In the genomic region with DNA sequence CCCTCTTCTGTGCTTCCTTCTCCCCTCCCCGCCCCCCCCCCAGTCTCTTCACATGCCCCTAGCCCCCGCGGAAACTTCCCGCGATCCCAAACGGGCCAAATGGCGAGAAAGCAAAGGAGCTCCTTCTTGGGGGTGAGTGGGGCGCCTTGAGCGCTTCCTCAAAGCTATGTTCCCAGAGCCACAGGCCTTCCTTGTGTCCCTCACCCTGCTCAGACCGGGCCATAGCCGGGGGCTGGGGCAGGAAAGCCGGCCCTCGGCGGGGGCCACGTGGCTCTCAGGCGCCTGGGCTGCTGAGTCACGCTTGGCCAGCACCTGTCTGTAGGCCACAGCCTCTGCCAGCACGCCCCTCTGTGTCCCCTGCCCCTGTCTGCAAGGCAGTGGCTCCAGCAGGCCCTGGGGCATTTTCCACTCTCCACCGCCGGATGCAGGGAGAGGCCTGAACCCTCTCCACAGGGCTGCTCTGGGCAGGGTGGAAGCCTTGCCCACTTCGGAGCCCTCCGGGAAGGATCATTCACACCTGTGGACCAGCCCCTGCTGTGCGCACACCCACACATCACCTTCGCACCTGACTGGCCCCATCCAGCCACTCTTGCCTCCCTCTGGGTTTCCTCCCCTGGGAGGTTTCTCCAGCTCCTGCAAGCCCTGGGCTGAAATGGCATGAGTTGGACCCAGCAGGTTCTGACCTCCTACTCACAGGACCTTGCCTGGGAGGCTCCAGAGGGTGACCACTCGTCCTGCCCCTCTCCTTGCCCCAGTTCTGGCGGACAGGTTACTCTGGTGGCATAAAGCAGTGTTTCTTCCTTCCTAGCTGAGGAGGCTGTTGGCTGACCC, we compare ENCODE assay signal across 8 cellular contexts. TPM values are rescaled to one million over a fixed set of nuclear protein-coding genes. Genes with fewer than 3 reads are reported as not detected.
DNase-seq lines count a peak whose midpoint lies in the region; ATAC-seq and TF ChIP-seq lines count a peak whose summit lies in the region.

No MANE protein-coding gene starts in this region.

- H3K27me3 Mint-ChIP-seq in immature natural killer cell (ENCODE audit: low read depth in 3 of 3), result peaks cover 23 to 40% (median 30%) of the 10 kb centered on the region in 3 donors

- ATAC-seq in RWPE2 (ENCODE audit: low read depth) (peak; percentile 20), GM18502 (IDR thresholded peaks at IDR 0.05; ENCODE audit: poor library complexity, unreplicated experiment) (no peak), HG02623 (IDR thresholded peaks at IDR 0.05; ENCODE audit: unreplicated experiment) (no peak)

- TF ChIP-seq CTCF in HFF-Myc (IDR thresholded peaks at IDR 0.05; ENCODE audit: low read depth, low read length, missing control alignments) (no peak), RWPE2 (IDR thresholded peaks at IDR 0.05; ENCODE audit: poor library complexity, severe bottlenecking) (no peak), brain microvascular endothelial cell (IDR thresholded peaks at IDR 0.05; ENCODE audit: low read depth, low read length, missing control alignments) (no peak)

- H3K27ac Mint-ChIP-seq in immature natural killer cell, result peak overlapping the region; percentile 88 to 99 (median 94)

- H3K27ac ChIP-seq in RWPE2 (ENCODE audit: poor library complexity, severe bottlenecking), result peak overlapping the region; percentile 68
- peak overlapping the region; percentile 88 for H3K27ac ChIP-seq in brain microvascular endothelial cell

- DNase-seq in EH (ENCODE audit: low read depth) (peak; percentile 78), HFF-Myc (ENCODE audit: extremely low read depth, low read depth) (no peak), RWPE2 (ENCODE audit: low spot score) (peak; percentile 87), brain microvascular endothelial cell (peak; percentile 48), immature natural killer cell (peak in 2 of 3 donors; percentile 57 to 59), skeletal muscle cell (ENCODE audit: low read depth) (peak; percentile 31)

- peaks cover 25% of the 10 kb centered on the region for H3K4me1 ChIP-seq in RWPE2 (ENCODE audit: insufficient read depth, poor library complexity, severe bottlenecking)

- H3K4me1 Mint-ChIP-seq in immature natural killer cell, result peaks cover 43 to 50% of the 10 kb centered on the region in 2 donors

- H3K9me3 ChIP-seq in RWPE2 (ENCODE audit: severe bottlenecking), result no peaks in the 10 kb centered on the region

- H3K36me3 ChIP-seq in RWPE2 (ENCODE audit: low read depth) (peaks cover 30% of the 10 kb centered on the region), brain microvascular endothelial cell (replicated peaks) (peaks cover 22% of the 10 kb centered on the region)

- 0 out of 2 replicates have a peak overlapping the region, but pooled peaks have one; percentile 3 for H3K4me3 ChIP-seq in HFF-Myc (replicated peaks; ENCODE audit: low read depth, low read length)
- no peak overlapping the region for H3K4me3 ChIP-seq in RWPE2 (ENCODE audit: severe bottlenecking)
- peak overlapping the region; percentile 12 for H3K4me3 ChIP-seq in brain microvascular endothelial cell (ENCODE audit: low read depth, low read length)
- H3K4me3 ChIP-seq in skeletal muscle cell (ENCODE audit: low read depth, low read length), result peak overlapping the region; percentile 27

- H3K36me3 Mint-ChIP-seq in immature natural killer cell, result peaks cover 0 to 4% (median 0%) of the 10 kb centered on the region in 3 donors

- H3K4me3 Mint-ChIP-seq in immature natural killer cell, result peak overlapping the region; percentile 74 to 99 (median 88)

- no peaks in the 10 kb centered on the region for H3K27me3 ChIP-seq in RWPE2 (ENCODE audit: insufficient read depth, poor library complexity, severe bottlenecking)
- H3K27me3 ChIP-seq in brain microvascular endothelial cell (replicated peaks), result no peaks in the 10 kb centered on the region

- in situ Hi-C loops in brain microvascular endothelial cell (cut with HindIII; ENCODE audit: low pct_ligation_motif_present, low sequenced_read_pairs), result no loop called here

- H3K9me3 Mint-ChIP-seq in immature natural killer cell, result no peaks in the 10 kb centered on the region

RNA-seq across cellular contexts. Expression of gene SQSTM1, which starts 1.2 kb away (rescaled TPM):
- 100 to 1,000 TPM; 256 to 292 (median 268) TPM for polyA plus RNA-seq in immature natural killer cell

RNA-seq across cellular contexts. Expression of gene MGAT4B, which starts 12.8 kb away (rescaled TPM):
- polyA plus RNA-seq in immature natural killer cell, result 10 to 100 TPM in 2 of 3 donors, 1 to 10 TPM in 1; 8.7 to 16.3 (median 15.0) TPM

RNA-seq across cellular contexts. Expression of gene LTC4S, which starts 25.7 kb away (rescaled TPM):
- 1 to 10 TPM; 2.3 to 5.8 (median 5.8) TPM for polyA plus RNA-seq in immature natural killer cell

RNA-seq across cellular contexts. Expression of gene MRNIP, which starts 39.1 kb away (rescaled TPM):
- polyA plus RNA-seq in immature natural killer cell, result 1 to 10 TPM; 3.4 to 6.2 (median 4.2) TPM
